9 cellular contexts compared by ENCODE assay signal in genomic region chr20:18728867-18729224, GRCh38.
A peak's percentile ranks its signal among the peaks of the same experiment; 100 is the strongest.
DNase-seq lines count a peak whose midpoint lies in the region; ATAC-seq and TF ChIP-seq lines count a peak whose summit lies in the region.
"Had no signal": no experiment of that assay in that cellular context is flagged by ENCODE, and none has a peak within 500 bp of the region (broad histone marks: within the 10 kb centered on the region; RNA-seq: fewer than 3 reads in every experiment).

No MANE protein-coding gene starts in this region.

- H2AK9ac ChIP-seq in IMR-90 (replicated peaks; ENCODE audit: low read depth, low read length, poor library complexity), result peak overlapping the region; percentile 30

- peaks cover 4 to 18% of the 10 kb centered on the region in 2 experiments; a peak in 2 of 4 replicates for H3K79me1 ChIP-seq in IMR-90 (ENCODE audit: low read depth in 1 of 2, low read length in 2 of 2)

- H2BK120ac ChIP-seq in IMR-90 (ENCODE audit: low read depth, low read length), result no peak overlapping the region

- TF ChIP-seq RAD21 in IMR-90 (IDR thresholded peaks at IDR 0.05; ENCODE audit: low read length), result no peak

- CTCF ChIA-PET in IMR-90 (lab: Yijun Ruan, JAX), result no interaction called here

- H3K9me3 ChIP-seq in IMR-90 (ENCODE audit: control insufficient read depth, insufficient read depth, low read length), result no peaks in the 10 kb centered on the region
- no peaks in the 10 kb centered on the region for H3K9me3 ChIP-seq in body of pancreas

- H3K14ac ChIP-seq in IMR-90 (replicated peaks; ENCODE audit: low read depth, low read length), result no peak overlapping the region

- no TSS peak for BruUV-seq in IMR-90 (replicated peaks; lab: Mats Ljungman, UMichigan)

- WGBS in IMR-90 (ENCODE audit: extremely low coverage in 2 of 2, insufficient read length in 1 of 2), 2 experiments, result 100% methylated on average over 2 of the region's 5 CpGs; no CpG with 5 or more reads in 1 of the 2 experiments
- 76 to 81% methylated on average over 5 of the region's 5 CpGs for WGBS in body of pancreas, 2 donors

- H3K9me3 Mint-ChIP-seq in stimulated activated effector memory CD8-positive, alpha-beta T cell treated with anti-CD3 and anti-CD28 coated beads, Interleukin-12 subunit alpha, Interleukin-12 subunit beta, amount 100 ng/mL, for 72 hours, result no peaks in the 10 kb centered on the region

- dilution Hi-C loops in IMR-90 (cut with HindIII; ENCODE audit: low sequenced_read_pairs, unreplicated experiment), result no loop called here

- no peaks in the 10 kb centered on the region; the same call in 1 of the 2 replicates for H3K9me1 ChIP-seq in IMR-90 (ENCODE audit: insufficient read depth, low read length)

- no peak overlapping the region for H2AK5ac ChIP-seq in IMR-90 (ENCODE audit: low read depth, low read length)

- ATAC-seq in GM18508 (IDR thresholded peaks at IDR 0.05; ENCODE audit: insufficient read depth, unreplicated experiment) (peak; percentile 34), GM21390 (IDR thresholded peaks at IDR 0.05; ENCODE audit: unreplicated experiment) (peak; percentile 42), HG02973 (IDR thresholded peaks at IDR 0.05; ENCODE audit: unreplicated experiment) (peak; percentile 28), IMR-90 (ENCODE audit: low read depth) (no peak), body of pancreas (no peak)
- no peak for ATAC-seq in stimulated activated effector memory CD8-positive, alpha-beta T cell treated with anti-CD3 and anti-CD28 coated beads, Interleukin-12 subunit alpha, Interleukin-12 subunit beta, amount 100 ng/mL, for 72 hours
- ATAC-seq in activated CD4-positive, CD25-positive, alpha-beta regulatory T cell treated with anti-CD3 and anti-CD28 coated beads, Interleukin-2, amount 50 U/mL, for 24 hours, result no peak

- POLR2A ChIA-PET in IMR-90 (lab: Charles Lee; ENCODE audit: unreplicated experiment), result no interaction called here

- H3K56ac ChIP-seq in IMR-90 (ENCODE audit: extremely low read depth, insufficient read depth, low read length), result no peak overlapping the region

- H3K9ac ChIP-seq in IMR-90 (ENCODE audit: low read depth, low read length), result no peak overlapping the region

- H3K4me3 ChIP-seq in IMR-90 (ENCODE audit: insufficient read depth, low read depth, low read length), result no peak overlapping the region
- no peak overlapping the region for H3K4me3 ChIP-seq in body of pancreas

- H3K36me3 Mint-ChIP-seq in stimulated activated effector memory CD8-positive, alpha-beta T cell treated with anti-CD3 and anti-CD28 coated beads, Interleukin-12 subunit alpha, Interleukin-12 subunit beta, amount 100 ng/mL, for 72 hours, result peaks cover 5% of the 10 kb centered on the region

- H2AFZ ChIP-seq in IMR-90 (replicated peaks; ENCODE audit: low read length, poor library complexity), result no peak overlapping the region

- no peaks in the 10 kb centered on the region; the same call in 1 of the 2 replicates for H3K36me3 ChIP-seq in IMR-90 (ENCODE audit: control insufficient read depth, insufficient read depth, low read length)
- H3K36me3 ChIP-seq in body of pancreas (replicated peaks in 1 of 2; ENCODE audit: insufficient read depth in 1 of 2, low read depth in 2 of 2), result no peaks in the 10 kb centered on the region

- TF ChIP-seq CTCF in IMR-90 (conservative IDR thresholded peaks at IDR 0.05; ENCODE audit: low read depth, low read length) (no peak), body of pancreas (IDR thresholded peaks at IDR 0.05) (no peak)

- intact Hi-C loops in IMR-90 (cut with micrococcal nuclease), result no loop called here
- intact Hi-C loops in body of pancreas (cut with DNase I), result no loop called here

- H3K4me1 ChIP-seq in IMR-90 (ENCODE audit: control insufficient read depth, insufficient read depth, low read length), result no peaks in the 10 kb centered on the region
- peaks cover 6% of the 10 kb centered on the region for H3K4me1 ChIP-seq in body of pancreas

- H3K4me2 ChIP-seq in IMR-90 (ENCODE audit: low read depth, low read length), result no peak overlapping the region

- H2BK20ac ChIP-seq in IMR-90 (ENCODE audit: low read depth, low read length), result no peak overlapping the region

- no peak overlapping the region for H2BK15ac ChIP-seq in IMR-90 (ENCODE audit: low read depth, low read length)

- no peak overlapping the region for H4K91ac ChIP-seq in IMR-90 (ENCODE audit: insufficient read depth, low read depth, low read length)

- no peak overlapping the region for H4K5ac ChIP-seq in IMR-90 (ENCODE audit: low read depth, low read length)

- in situ Hi-C loops in IMR-90 (cut with MboI; ENCODE audit: low sequenced_read_pairs) (no loop called here), ACHN (cut with HindIII; ENCODE audit: low pct_ligation_motif_present, low pct_unique_long_range_greater_than_20kb, low sequenced_read_pairs) (no loop called here)

- H3K27ac Mint-ChIP-seq in stimulated activated effector memory CD8-positive, alpha-beta T cell treated with anti-CD3 and anti-CD28 coated beads, Interleukin-12 subunit alpha, Interleukin-12 subunit beta, amount 100 ng/mL, for 72 hours, result no peak overlapping the region

- TF ChIP-seq POLR2A in IMR-90 (IDR thresholded peaks at IDR 0.05; ENCODE audit: low read depth, low read length), result no peak
- TF ChIP-seq POLR2A in body of pancreas (IDR thresholded peaks at IDR 0.05), result no peak

- H3K23ac ChIP-seq in IMR-90 (ENCODE audit: low read depth, low read length), result no peak overlapping the region

- peaks cover 32% of the 10 kb centered on the region for H3K4me1 Mint-ChIP-seq in stimulated activated effector memory CD8-positive, alpha-beta T cell treated with anti-CD3 and anti-CD28 coated beads, Interleukin-12 subunit alpha, Interleukin-12 subunit beta, amount 100 ng/mL, for 72 hours

- H3K4me3 Mint-ChIP-seq in stimulated activated effector memory CD8-positive, alpha-beta T cell treated with anti-CD3 and anti-CD28 coated beads, Interleukin-12 subunit alpha, Interleukin-12 subunit beta, amount 100 ng/mL, for 72 hours, result no peak overlapping the region

- DNase-seq in IMR-90 (no peak), body of pancreas (no peak), ACHN (no peak)
- no peak for DNase-seq in stimulated activated effector memory CD8-positive, alpha-beta T cell treated with anti-CD3 and anti-CD28 coated beads, Interleukin-12 subunit alpha, Interleukin-12 subunit beta, amount 100 ng/mL, for 72 hours (ENCODE audit: low spot score in 2 of 2)
- DNase-seq: midbrain had no signal

- H4K8ac ChIP-seq in IMR-90 (ENCODE audit: low read depth in 2 of 2, low read length in 2 of 2), result no peak overlapping the region

- no peak overlapping the region for H3K4ac ChIP-seq in IMR-90 (ENCODE audit: low read depth, low read length)

- no peak overlapping the region for H3K18ac ChIP-seq in IMR-90 (ENCODE audit: low read depth, low read length)

- H3K27ac ChIP-seq in IMR-90 (ENCODE audit: insufficient read depth, low read length) (no peak overlapping the region), body of pancreas (no peak overlapping the region)

- H4K20me1 ChIP-seq in IMR-90 (ENCODE audit: insufficient read depth, low read length), result no peaks in the 10 kb centered on the region; the same call in 1 of the 2 replicates

- no peak overlapping the region for H2BK5ac ChIP-seq in IMR-90 (ENCODE audit: low read depth, low read length, poor library complexity, severe bottlenecking)

- H3K27me3 ChIP-seq in IMR-90 (ENCODE audit: control insufficient read depth, insufficient read depth, low read length) (no peaks in the 10 kb centered on the region), body of pancreas (no peaks in the 10 kb centered on the region)

TF ChIP-seq in IMR-90, 13 proteins besides CTCF, POLR2A, EP300 and RAD21:
- TF ChIP-seq ELK1 (IDR thresholded peaks at IDR 0.05; ENCODE audit: borderline replicate concordance, low read depth, low read length), result no peak
- TF ChIP-seq MAFK (IDR thresholded peaks at IDR 0.05; ENCODE audit: low read depth, low read length), result no peak
- no peak for TF ChIP-seq BHLHE40 (IDR thresholded peaks at IDR 0.05; ENCODE audit: low read depth, low read length)
- TF ChIP-seq SMC3 (IDR thresholded peaks at IDR 0.05; ENCODE audit: low read depth, low read length), result no peak
- TF ChIP-seq FOS (IDR thresholded peaks at IDR 0.05; ENCODE audit: low read depth, low read length), result no peak
- TF ChIP-seq RCOR1 (IDR thresholded peaks at IDR 0.05; ENCODE audit: insufficient replicate concordance, low read length), result no peak
- no peak for TF ChIP-seq MXI1 (IDR thresholded peaks at IDR 0.05; ENCODE audit: borderline replicate concordance, low read depth, low read length)
- TF ChIP-seq MAZ (IDR thresholded peaks at IDR 0.05; ENCODE audit: borderline replicate concordance, low read depth, low read length), result no peak
- no peak for TF ChIP-seq RFX5 (IDR thresholded peaks at IDR 0.05; ENCODE audit: low read depth, low read length)

Comparison
In these comparisons a context has a peak if more than half of its experiments do, and no peak if none do; other contexts are left out.
1. ATAC-seq: peak in GM18508 (single experiment), GM21390 (single experiment) and HG02973 (single experiment); none in IMR-90 (single experiment), body of pancreas (single experiment), stimulated activated effector memory CD8-positive, alpha-beta T cell treated with anti-CD3 and anti-CD28 coated beads, Interleukin-12 subunit alpha, Interleukin-12 subunit beta, amount 100 ng/mL, for 72 hours (single experiment) and activated CD4-positive, CD25-positive, alpha-beta regulatory T cell treated with anti-CD3 and anti-CD28 coated beads, Interleukin-2, amount 50 U/mL, for 24 hours (0 of 2).